18 cellular contexts compared by ENCODE assay signal in the genomic region with DNA sequence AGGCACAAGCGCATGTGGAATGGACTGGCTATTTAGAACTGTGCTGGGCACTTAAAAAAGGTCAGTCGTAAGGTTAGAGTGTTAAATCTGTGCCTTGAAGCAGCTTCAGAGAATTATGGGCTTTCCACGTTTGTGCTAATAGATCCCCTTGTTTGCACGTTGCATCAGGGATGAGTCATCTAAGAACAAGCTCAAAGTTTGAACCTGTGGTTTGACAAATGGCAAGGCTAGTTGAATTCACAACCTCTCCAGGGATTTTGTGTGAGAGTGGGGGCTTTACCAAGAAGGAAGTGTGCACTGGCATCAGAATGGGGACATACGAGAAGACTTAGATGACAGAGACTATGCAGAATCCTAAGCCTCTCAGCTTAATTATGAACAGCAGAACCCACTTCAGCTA.
DNase-seq lines count a peak whose midpoint lies in the region; ATAC-seq and TF ChIP-seq lines count a peak whose summit lies in the region.
"Had no signal": no experiment of that assay in that cellular context is flagged by ENCODE, and none has a peak within 500 bp of the region (broad histone marks: within the 10 kb centered on the region; RNA-seq: fewer than 3 reads in every experiment).

No MANE protein-coding gene starts in this region.

- H3K36me3 Mint-ChIP-seq in Calu3 (ENCODE audit: insufficient read depth, unreplicated experiment): no peaks in the 10 kb centered on the region
- H3K36me3 Mint-ChIP-seq: CD4-positive, alpha-beta memory T cell had no signal

- H3K27me3 Mint-ChIP-seq in Calu3 (ENCODE audit: unreplicated experiment): no peaks in the 10 kb centered on the region
- H3K27me3 Mint-ChIP-seq: CD4-positive, alpha-beta memory T cell had no signal

- H3K9me3 Mint-ChIP-seq in Calu3 (ENCODE audit: low read depth, unreplicated experiment): peaks cover 23% of the 10 kb centered on the region

- H3K79me2 ChIP-seq in mammary epithelial cell (ENCODE audit: insufficient read depth, low read length): no peaks in the 10 kb centered on the region

- peaks cover 6% of the 10 kb centered on the region for H3K4me1 ChIP-seq in mammary epithelial cell (ENCODE audit: insufficient read depth, low read length)

- no peak overlapping the region for H3K9ac ChIP-seq in mammary epithelial cell (ENCODE audit: insufficient read depth, low read length)
- H3K9ac ChIP-seq: BLaER1 had no signal

- no peaks in the 10 kb centered on the region for H4K20me1 ChIP-seq in mammary epithelial cell (ENCODE audit: insufficient read depth, low read length)
- H4K20me1 ChIP-seq: BLaER1 had no signal

- ATAC-seq in GM21367 (IDR thresholded peaks at IDR 0.05; ENCODE audit: unreplicated experiment): no peak
- ATAC-seq: GM23338 had no signal

- H3K4me2 ChIP-seq in mammary epithelial cell (ENCODE audit: insufficient read depth, low read depth, low read length): no peak overlapping the region
- H3K4me2 ChIP-seq: BLaER1, GM23338 had no signal

- H3K9me3 ChIP-seq in mammary epithelial cell (replicated peaks; ENCODE audit: insufficient read depth, low read length): no peaks in the 10 kb centered on the region

- in situ Hi-C loops in mammary epithelial cell (cut with MboI; ENCODE audit: low sequenced_read_pairs in 2 of 2): no loop called here

- H3K4me3 ChIP-seq in mammary epithelial cell (replicated peaks in 1 of 3; ENCODE audit: insufficient read depth in 1 of 3, low read depth in 2 of 3, low read length in 3 of 3): no peak overlapping the region
- H3K4me3 ChIP-seq: BLaER1, GM23338, MG63 had no signal

- intact Hi-C loops in mammary epithelial cell (cut with micrococcal nuclease) (no loop called here), Calu3 (cut with micrococcal nuclease; ENCODE audit: unreplicated experiment) (no loop called here)

- BruUV-seq in mammary epithelial cell (replicated peaks; lab: Mats Ljungman, UMichigan): no TSS peak
- BruUV-seq in Calu3 (replicated peaks; lab: Mats Ljungman, UMichigan): no TSS peak

- no peak overlapping the region for H3K27ac Mint-ChIP-seq in Calu3 (ENCODE audit: unreplicated experiment)
- H3K27ac Mint-ChIP-seq: CD4-positive, alpha-beta memory T cell; GM23338 had no signal

- CTCF ChIA-PET in mammary epithelial cell (lab: Charles Lee; ENCODE audit: low non-redundant PET) (no interaction called here), Calu3 (lab: Charles Lee) (no interaction called here)

- H3K4me3 Mint-ChIP-seq in Calu3 (ENCODE audit: low read depth, unreplicated experiment): no peak overlapping the region
- H3K4me3 Mint-ChIP-seq: CD4-positive, alpha-beta memory T cell; GM23338 had no signal

- H3K27ac ChIP-seq in mammary epithelial cell (ENCODE audit: insufficient read depth, low read depth, low read length): no peak overlapping the region
- H3K27ac ChIP-seq: BLaER1 had no signal

- peak overlapping the region; percentile 16 for H2AFZ ChIP-seq in mammary epithelial cell (ENCODE audit: low read depth, low read length)

- no peaks in the 10 kb centered on the region for H3K4me1 Mint-ChIP-seq in Calu3 (ENCODE audit: low read depth, unreplicated experiment)
- H3K4me1 Mint-ChIP-seq: CD4-positive, alpha-beta memory T cell had no signal

- no peaks in the 10 kb centered on the region for H3K36me3 ChIP-seq in mammary epithelial cell (ENCODE audit: insufficient read depth, low read length)
- H3K36me3 ChIP-seq: BLaER1, MG63 had no signal

- peak; percentile 41 for DNase-seq in Daoy (ENCODE audit: low read depth)
- DNase-seq in LoVo (ENCODE audit: low spot score): peak; percentile 3
- DNase-seq in mammary epithelial cell: peak; percentile 62
- peak; percentile 10 for DNase-seq in kidney tubule cell (ENCODE audit: low spot score)
- DNase-seq in Calu3: no peak
- DNase-seq in UCSD-AML1 (lab: John Stamatoyannopoulos, UW; ENCODE audit: unreplicated experiment): no peak
- DNase-seq: CD4-positive, alpha-beta memory T cell; MG63; NCI-H1105 treated with DMSO at 0.1 percent for 48 hours; NCI-H1694; NCI-H510A treated with DMSO at 0.1 percent for 48 hours; NCI-H774; OCI-M1; RPMI8226; SIG-M5 had no signal

- dilution Hi-C loops in mammary epithelial cell (cut with HindIII; ENCODE audit: low sequenced_read_pairs): no loop called here

- no peak for TF ChIP-seq CTCF in mammary epithelial cell (conservative IDR thresholded peaks at IDR 0.05 in 1 of 2, IDR thresholded peaks at IDR 0.05 in 1 of 2; ENCODE audit: extremely low read depth in 1 of 2, insufficient read depth in 1 of 2, low read depth in 1 of 2, low read length in 2 of 2)
- no peak for TF ChIP-seq CTCF in Calu3 (IDR thresholded peaks at IDR 0.05; ENCODE audit: unreplicated experiment)

- 41% methylated on average over 5 of the region's 5 CpGs for WGBS in mammary epithelial cell (ENCODE audit: low coverage, missing lambda C conversion rate)

- H3K27me3 ChIP-seq in mammary epithelial cell (ENCODE audit: insufficient read depth, low read length): no peaks in the 10 kb centered on the region
- H3K27me3 ChIP-seq: BLaER1, MG63 had no signal

Comparison
In these comparisons a context has a peak if more than half of its experiments do, and no peak if none do; other contexts are left out.
1. DNase-seq: peak in Daoy (single experiment), LoVo (single experiment), mammary epithelial cell (single experiment) and kidney tubule cell (single experiment); none in Calu3 (single experiment) and UCSD-AML1 (single experiment).